ENCODE assay signal across 21 cellular contexts in genomic region chr14:23387916-23388882, GRCh38. TPM values are rescaled to one million over a fixed set of nuclear protein-coding genes. Genes with fewer than 3 reads are reported as not detected.
DNase-seq lines count a peak whose midpoint lies in the region; ATAC-seq, FAIRE-seq and TF ChIP-seq lines count a peak whose summit lies in the region.
"Had no signal": no experiment of that assay in that cellular context is flagged by ENCODE, and none has a peak within 500 bp of the region (broad histone marks: within the 10 kb centered on the region; RNA-seq: fewer than 3 reads in every experiment).

No MANE protein-coding gene starts in this region.

- H4K20me1 ChIP-seq in HepG2 (ENCODE audit: insufficient read depth, low read length), result no peaks in the 10 kb centered on the region

- no peak overlapping the region for H3K9ac ChIP-seq in HepG2 (ENCODE audit: insufficient read depth, low read depth, low read length)
- H3K9ac ChIP-seq: GM23248 had no signal

- H2AFZ ChIP-seq in HepG2 (ENCODE audit: low read length), result no peak overlapping the region
- H2AFZ ChIP-seq: GM23248 had no signal

- FAIRE-seq in HepG2 (lab: Jason Lieb, UNC), result no peak
- FAIRE-seq: GM12891 had no signal

- no peak overlapping the region for H3K4me3 ChIP-seq in HepG2 (replicated peaks in 1 of 3; ENCODE audit: insufficient read depth in 1 of 3, low read depth in 2 of 3, low read length in 3 of 3)
- H3K4me3 ChIP-seq in right lobe of liver, result no peak overlapping the region
- no peak overlapping the region for H3K4me3 ChIP-seq in cardiac muscle cell
- no peak overlapping the region for H3K4me3 ChIP-seq in right cardiac atrium (ENCODE audit: low read length)
- H3K4me3 ChIP-seq: GM23248 had no signal

- TF ChIP-seq RAD21 in HepG2 (CRISPR knock-in tag; IDR thresholded peaks at IDR 0.05), result no peak

- H3K79me2 ChIP-seq in HepG2 (ENCODE audit: insufficient read depth, low read length), result no peaks in the 10 kb centered on the region

- TF ChIP-seq CTCF in HepG2 (CRISPR knock-in tag; IDR thresholded peaks at IDR 0.05), result no peak
- TF ChIP-seq CTCF in right lobe of liver (IDR thresholded peaks at IDR 0.05), result no peak
- no peak for TF ChIP-seq CTCF in cardiac muscle cell (IDR thresholded peaks at IDR 0.05; ENCODE audit: low read depth, low read length)

- no peak overlapping the region for H3K27ac ChIP-seq in HepG2 (ENCODE audit: extremely low read length, insufficient read depth, low read length)
- no peak overlapping the region for H3K27ac ChIP-seq in right lobe of liver
- peak overlapping the region; percentile 86 for H3K27ac ChIP-seq in cardiac muscle cell
- peak overlapping the region; percentile 4 for H3K27ac ChIP-seq in right cardiac atrium (ENCODE audit: low read length)
- H3K27ac ChIP-seq: GM23248 had no signal

- 26% methylated on average over 26 of the region's 26 CpGs for WGBS in HepG2 (ENCODE audit: low lambda C conversion rate)
- 48% methylated on average over 10 of the region's 26 CpGs for WGBS in right lobe of liver (ENCODE audit: insufficient coverage, low coverage, low lambda C conversion rate, missing lambda C conversion rate)
- WGBS in right cardiac atrium, result 56% methylated on average over 26 of the region's 26 CpGs

- H3K4me2 ChIP-seq in HepG2 (ENCODE audit: low read depth, low read length), result no peak overlapping the region

- H3K9me3 ChIP-seq in HepG2 (ENCODE audit: low read length) (no peaks in the 10 kb centered on the region), right lobe of liver (no peaks in the 10 kb centered on the region), cardiac muscle cell (ENCODE audit: low read depth) (no peaks in the 10 kb centered on the region), right cardiac atrium (ENCODE audit: control insufficient read depth, low read length) (no peaks in the 10 kb centered on the region)
- H3K9me3 ChIP-seq: BE2C had no signal

- H3K4me1 ChIP-seq in HepG2 (ENCODE audit: insufficient read depth, low read length) (no peaks in the 10 kb centered on the region), right lobe of liver (no peaks in the 10 kb centered on the region), cardiac muscle cell (ENCODE audit: low read depth) (no peaks in the 10 kb centered on the region), right cardiac atrium (ENCODE audit: control insufficient read depth, insufficient read depth, low read length) (no peaks in the 10 kb centered on the region)
- H3K4me1 ChIP-seq: BE2C had no signal

- intact Hi-C loops in HepG2 (cut with micrococcal nuclease; ENCODE audit: unreplicated experiment) (no loop called here), right lobe of liver (cut with DNase I) (loop anchor here in 1 of 2 donors (10.0 kb wide), 1 partner anchor 263 kb away; no protein-coding TSS in a partner anchor), right cardiac atrium (cut with DNase I) (no loop called here)

- H3K27me3 ChIP-seq in HepG2 (ENCODE audit: control insufficient read depth in 1 of 2, insufficient read depth in 2 of 2, low read length in 2 of 2), result peaks cover 29 to 94% of the 10 kb centered on the region in 2 experiments
- no peaks in the 10 kb centered on the region for H3K27me3 ChIP-seq in right lobe of liver
- no peaks in the 10 kb centered on the region for H3K27me3 ChIP-seq in cardiac muscle cell
- no peaks in the 10 kb centered on the region for H3K27me3 ChIP-seq in right cardiac atrium (ENCODE audit: control insufficient read depth, insufficient read depth)

- ATAC-seq in HepG2, result peak; percentile 19
- no peak for ATAC-seq in right lobe of liver
- ATAC-seq in right cardiac atrium, result peak; percentile 0 to 2
- no peak for ATAC-seq in GM18873 (IDR thresholded peaks at IDR 0.05; ENCODE audit: low FRiP score, unreplicated experiment)
- no peak for ATAC-seq in HG03039 (IDR thresholded peaks at IDR 0.05; ENCODE audit: unreplicated experiment)

- H3K36me3 ChIP-seq in HepG2 (replicated peaks in 1 of 2; ENCODE audit: control insufficient read depth in 1 of 2, insufficient read depth in 2 of 2, low read length in 2 of 2) (no peaks in the 10 kb centered on the region), right lobe of liver (no peaks in the 10 kb centered on the region), cardiac muscle cell (peaks cover 96% of the 10 kb centered on the region)
- H3K36me3 ChIP-seq: BE2C had no signal

- DNase-seq in HepG2 (ENCODE audit: low spot score), result no peak
- DNase-seq in right lobe of liver, result no peak
- no peak for DNase-seq in cardiac muscle cell (ENCODE audit: low read depth in 1 of 2, low spot score in 1 of 2)
- peak in 2 of 3 donors; percentile 21 to 54 for DNase-seq in right cardiac atrium
- no peak for DNase-seq in NCI-H345 (lab: John Stamatoyannopoulos, UW)
- DNase-seq: BE2C; C1 segment of cervical spinal cord; CD4-positive, CD25-positive, alpha-beta regulatory T cell; CD8-positive, alpha-beta memory T cell; COR-L47; DMS 273 treated with DMSO at 0.1 percent for 48 hours; DMS53; DND-41; EL; GM23248; H9 had no signal

- in situ Hi-C loops in HepG2 (cut with HindIII; ENCODE audit: extremely low pct_ligation_motif_present, low pct_unique_long_range_greater_than_20kb), result no loop called here

- POLR2A ChIA-PET in HepG2 (lab: Yijun Ruan, JAX), result no interaction called here

- no peak for TF ChIP-seq POLR2A in HepG2 (IDR thresholded peaks at IDR 0.05; ENCODE audit: insufficient read depth in 1 of 2, low read depth in 2 of 2, low read length in 2 of 2)
- no peak for TF ChIP-seq POLR2A in right lobe of liver (IDR thresholded peaks at IDR 0.05)

- CTCF ChIA-PET in HepG2 (lab: Yijun Ruan, JAX; ENCODE audit: low intra/inter-chr PET ratio, low total read pairs), result no interaction called here

- no TSS peak for BruUV-seq in HepG2 (replicated peaks; lab: Mats Ljungman, UMichigan)

- TF ChIP-seq EP300 in HepG2 (IDR thresholded peaks at IDR 0.05; ENCODE audit: low read depth in 2 of 2, low read length in 2 of 2) (no peak), HepG2 (CRISPR knock-in tag; IDR thresholded peaks at IDR 0.05; ENCODE audit: borderline replicate concordance) (no peak)

RNA-seq across cellular contexts. Expression of gene CMTM5, which starts 11.4 kb away (rescaled TPM):
- not detected in 2 replicates for total RNA-seq in HepG2 (2016; rRNA removed; fragmentation: Illumina TruSeq; extraction: Trizol)
- not detected in 2 replicates for total RNA-seq in HepG2 (2016; cell fraction: cytosol; rRNA removed; fragmentation: Illumina TruSeq; extraction: Trizol; ENCODE audit: low read depth)
- not detected in 2 replicates for total RNA-seq in HepG2 (2016; cell fraction: insoluble cytoplasmic fraction; rRNA removed; fragmentation: Illumina TruSeq; extraction: Trizol)
- not detected in 2 replicates for total RNA-seq in HepG2 (2016; cell fraction: membrane; rRNA removed; fragmentation: Illumina TruSeq; extraction: Trizol)
- total RNA-seq in HepG2 (2016; cell fraction: nucleus; rRNA removed; fragmentation: Illumina TruSeq; extraction: Trizol), result not detected in 2 replicates
- polyA plus RNA-seq in HepG2 (2011; rRNA removed), result not detected in 2 replicates
- not detected in 2 replicates for polyA plus RNA-seq in HepG2 (2011; cell fraction: cytosol; rRNA removed)
- polyA plus RNA-seq in HepG2 (2011; cell fraction: nucleus; rRNA removed), result not detected in 2 replicates
- polyA plus RNA-seq in HepG2 (2012), result not detected in 2 replicates
- not detected in 2 replicates for polyA plus RNA-seq in HepG2 (2016; cell fraction: cytosol; fragmentation: Illumina TruSeq; extraction: Trizol; ENCODE audit: low read depth)
- polyA plus RNA-seq in HepG2 (2016; cell fraction: insoluble cytoplasmic fraction; fragmentation: Illumina TruSeq; extraction: Trizol; ENCODE audit: low read depth), result not detected in 2 replicates
- polyA plus RNA-seq in HepG2 (2016; cell fraction: membrane; fragmentation: Illumina TruSeq; extraction: Trizol; ENCODE audit: low read depth), result not detected in 2 replicates
- not detected in 2 replicates for polyA plus RNA-seq in HepG2 (2016; cell fraction: nucleus; fragmentation: Illumina TruSeq; extraction: Trizol; ENCODE audit: insufficient read depth, low read depth)
- polyA minus RNA-seq in HepG2 (2011; rRNA and poly(A)+ RNA removed; ENCODE audit: low replicate concordance), result not detected in 2 replicates
- not detected in 2 replicates for polyA minus RNA-seq in HepG2 (2011; cell fraction: cytosol; rRNA and poly(A)+ RNA removed)
- not detected in 2 replicates for polyA minus RNA-seq in HepG2 (2011; cell fraction: nucleus; rRNA and poly(A)+ RNA removed)
- total RNA-seq in right lobe of liver, result under 1 TPM in 2 of 6 experiments, not detected in 4; 0.32 to 0.49 TPM
- total RNA-seq in cardiac muscle cell, result 0.21 and 0.49 TPM in 2 replicates
- polyA plus RNA-seq in cardiac muscle cell, result 25.2 and 31.4 TPM in 2 replicates
- total RNA-seq in right cardiac atrium, result 1 to 10 TPM in 3 of 4 donors, under 1 TPM in 1; 0.36 to 1.4 (median 1.2) TPM
- polyA plus RNA-seq in right cardiac atrium, result 13.9 TPM
- total RNA-seq: A172; CD8-positive, alpha-beta memory T cell; G401; GM23248; H9 had no signal
- polyA plus RNA-seq: CD4-positive, CD25-positive, alpha-beta regulatory T cell; CD8-positive, alpha-beta memory T cell; GM23248 had no signal

RNA-seq across cellular contexts. Expression of gene IL25, which starts 15.6 kb away (rescaled TPM):
- total RNA-seq in HepG2 (2016; rRNA removed; fragmentation: Illumina TruSeq; extraction: Trizol), result not detected in 2 replicates
- total RNA-seq in HepG2 (2016; cell fraction: cytosol; rRNA removed; fragmentation: Illumina TruSeq; extraction: Trizol; ENCODE audit: low read depth), result not detected in 2 replicates
- not detected in 2 replicates for total RNA-seq in HepG2 (2016; cell fraction: insoluble cytoplasmic fraction; rRNA removed; fragmentation: Illumina TruSeq; extraction: Trizol)
- total RNA-seq in HepG2 (2016; cell fraction: membrane; rRNA removed; fragmentation: Illumina TruSeq; extraction: Trizol), result not detected in 2 replicates
- not detected in 2 replicates for total RNA-seq in HepG2 (2016; cell fraction: nucleus; rRNA removed; fragmentation: Illumina TruSeq; extraction: Trizol)
- not detected in 2 replicates for polyA plus RNA-seq in HepG2 (2011; rRNA removed)
- not detected in 2 replicates for polyA plus RNA-seq in HepG2 (2011; cell fraction: cytosol; rRNA removed)
- not detected in 2 replicates for polyA plus RNA-seq in HepG2 (2011; cell fraction: nucleus; rRNA removed)
- polyA plus RNA-seq in HepG2 (2012), result not detected in 2 replicates
- polyA plus RNA-seq in HepG2 (2016; cell fraction: cytosol; fragmentation: Illumina TruSeq; extraction: Trizol; ENCODE audit: low read depth), result not detected in 2 replicates
- polyA plus RNA-seq in HepG2 (2016; cell fraction: insoluble cytoplasmic fraction; fragmentation: Illumina TruSeq; extraction: Trizol; ENCODE audit: low read depth), result not detected in 2 replicates
- polyA plus RNA-seq in HepG2 (2016; cell fraction: membrane; fragmentation: Illumina TruSeq; extraction: Trizol; ENCODE audit: low read depth), result not detected in 2 replicates
- not detected in 2 replicates for polyA plus RNA-seq in HepG2 (2016; cell fraction: nucleus; fragmentation: Illumina TruSeq; extraction: Trizol; ENCODE audit: insufficient read depth, low read depth)
- polyA minus RNA-seq in HepG2 (2011; rRNA and poly(A)+ RNA removed; ENCODE audit: low replicate concordance), result not detected in 2 replicates
- polyA minus RNA-seq in HepG2 (2011; cell fraction: cytosol; rRNA and poly(A)+ RNA removed), result not detected in 2 replicates
- not detected in 2 replicates for polyA minus RNA-seq in HepG2 (2011; cell fraction: nucleus; rRNA and poly(A)+ RNA removed)
- not detected for total RNA-seq in right lobe of liver
- not detected in 2 replicates for total RNA-seq in cardiac muscle cell
- polyA plus RNA-seq in cardiac muscle cell, result 3.2 and 7.9 TPM in 2 replicates
- total RNA-seq in right cardiac atrium, result not detected
- 0.09 TPM for polyA plus RNA-seq in right cardiac atrium
- total RNA-seq: A172; CD4-positive, CD25-positive, alpha-beta regulatory T cell; CD8-positive, alpha-beta memory T cell; G401; GM23248; H9 had no signal
- polyA plus RNA-seq: CD4-positive, CD25-positive, alpha-beta regulatory T cell; CD8-positive, alpha-beta memory T cell; GM23248 had no signal

RNA-seq across cellular contexts. Expression of gene MYH6, which starts 19.9 kb away (rescaled TPM):
- total RNA-seq in HepG2 (2016; rRNA removed; fragmentation: Illumina TruSeq; extraction: Trizol) (not detected in 2 replicates), right lobe of liver (under 1 TPM in 5 of 6 experiments, not detected in 1; 0.07 to 1.00 (median 0.13) TPM), cardiac muscle cell (4,520 and 8,484 TPM in 2 replicates), right cardiac atrium (over 10,000 TPM; 12,862 to 15,773 (median 14,347) TPM)
- total RNA-seq in HepG2 (2016; cell fraction: cytosol; rRNA removed; fragmentation: Illumina TruSeq; extraction: Trizol; ENCODE audit: low read depth), result not detected in 2 replicates
- not detected in 2 replicates for total RNA-seq in HepG2 (2016; cell fraction: insoluble cytoplasmic fraction; rRNA removed; fragmentation: Illumina TruSeq; extraction: Trizol)
- not detected in 2 replicates for total RNA-seq in HepG2 (2016; cell fraction: membrane; rRNA removed; fragmentation: Illumina TruSeq; extraction: Trizol)
- total RNA-seq in HepG2 (2016; cell fraction: nucleus; rRNA removed; fragmentation: Illumina TruSeq; extraction: Trizol), result not detected in 2 replicates
- polyA plus RNA-seq in HepG2 (2011; rRNA removed) (0.01 TPM in 1 of 2 replicates, not detected in the other), cardiac muscle cell (2,795 and 4,145 TPM in 2 replicates), right cardiac atrium (11,120 TPM)
- not detected in 2 replicates for polyA plus RNA-seq in HepG2 (2011; cell fraction: cytosol; rRNA removed)
- polyA plus RNA-seq in HepG2 (2011; cell fraction: nucleus; rRNA removed), result not detected in 2 replicates
- polyA plus RNA-seq in HepG2 (2012), result not detected in 2 replicates
- not detected in 2 replicates for polyA plus RNA-seq in HepG2 (2016; cell fraction: cytosol; fragmentation: Illumina TruSeq; extraction: Trizol; ENCODE audit: low read depth)
- not detected in 2 replicates for polyA plus RNA-seq in HepG2 (2016; cell fraction: insoluble cytoplasmic fraction; fragmentation: Illumina TruSeq; extraction: Trizol; ENCODE audit: low read depth)
- polyA plus RNA-seq in HepG2 (2016; cell fraction: membrane; fragmentation: Illumina TruSeq; extraction: Trizol; ENCODE audit: low read depth), result not detected in 2 replicates
- polyA plus RNA-seq in HepG2 (2016; cell fraction: nucleus; fragmentation: Illumina TruSeq; extraction: Trizol; ENCODE audit: insufficient read depth, low read depth), result not detected in 2 replicates
- polyA minus RNA-seq in HepG2 (2011; rRNA and poly(A)+ RNA removed; ENCODE audit: low replicate concordance), result not detected in 2 replicates
- polyA minus RNA-seq in HepG2 (2011; cell fraction: cytosol; rRNA and poly(A)+ RNA removed), result not detected in 2 replicates
- polyA minus RNA-seq in HepG2 (2011; cell fraction: nucleus; rRNA and poly(A)+ RNA removed), result not detected in 2 replicates
- total RNA-seq: A172; CD4-positive, CD25-positive, alpha-beta regulatory T cell; G401; GM23248 had no signal
- polyA plus RNA-seq: CD4-positive, CD25-positive, alpha-beta regulatory T cell; CD8-positive, alpha-beta memory T cell; GM23248 had no signal

RNA-seq across cellular contexts. Expression of gene EFS, which starts 23.2 kb away (rescaled TPM):
- not detected in 2 replicates for total RNA-seq in HepG2 (2016; rRNA removed; fragmentation: Illumina TruSeq; extraction: Trizol)
- not detected in 2 replicates for total RNA-seq in HepG2 (2016; cell fraction: cytosol; rRNA removed; fragmentation: Illumina TruSeq; extraction: Trizol; ENCODE audit: low read depth)
- not detected in 2 replicates for total RNA-seq in HepG2 (2016; cell fraction: insoluble cytoplasmic fraction; rRNA removed; fragmentation: Illumina TruSeq; extraction: Trizol)
- not detected in 2 replicates for total RNA-seq in HepG2 (2016; cell fraction: membrane; rRNA removed; fragmentation: Illumina TruSeq; extraction: Trizol)
- total RNA-seq in HepG2 (2016; cell fraction: nucleus; rRNA removed; fragmentation: Illumina TruSeq; extraction: Trizol), result not detected in 2 replicates
- not detected in 2 replicates for polyA plus RNA-seq in HepG2 (2011; rRNA removed)
- 0.03 and 0.04 TPM in 2 replicates for polyA plus RNA-seq in HepG2 (2011; cell fraction: cytosol; rRNA removed)
- 0.05 TPM in 2 replicates for polyA plus RNA-seq in HepG2 (2011; cell fraction: nucleus; rRNA removed)
- not detected in 2 replicates for polyA plus RNA-seq in HepG2 (2012)
- not detected in 2 replicates for polyA plus RNA-seq in HepG2 (2016; cell fraction: cytosol; fragmentation: Illumina TruSeq; extraction: Trizol; ENCODE audit: low read depth)
- polyA plus RNA-seq in HepG2 (2016; cell fraction: insoluble cytoplasmic fraction; fragmentation: Illumina TruSeq; extraction: Trizol; ENCODE audit: low read depth), result not detected in 2 replicates
- not detected in 2 replicates for polyA plus RNA-seq in HepG2 (2016; cell fraction: membrane; fragmentation: Illumina TruSeq; extraction: Trizol; ENCODE audit: low read depth)
- polyA plus RNA-seq in HepG2 (2016; cell fraction: nucleus; fragmentation: Illumina TruSeq; extraction: Trizol; ENCODE audit: insufficient read depth, low read depth), result not detected in 2 replicates
- not detected in 2 replicates for polyA minus RNA-seq in HepG2 (2011; rRNA and poly(A)+ RNA removed; ENCODE audit: low replicate concordance)
- polyA minus RNA-seq in HepG2 (2011; cell fraction: cytosol; rRNA and poly(A)+ RNA removed), result not detected in 2 replicates
- not detected in 2 replicates for polyA minus RNA-seq in HepG2 (2011; cell fraction: nucleus; rRNA and poly(A)+ RNA removed)
- under 1 TPM; 0.19 to 0.60 (median 0.39) TPM for total RNA-seq in right lobe of liver
- total RNA-seq in cardiac muscle cell, result 20.5 and 36.6 TPM in 2 replicates
- 16.7 and 22.2 TPM in 2 replicates for polyA plus RNA-seq in cardiac muscle cell
- 10 to 100 TPM in 1 of 4 donors, 1 to 10 TPM in 3; 6.7 to 10.1 (median 7.8) TPM for total RNA-seq in right cardiac atrium
- 6.2 TPM for polyA plus RNA-seq in right cardiac atrium
- total RNA-seq: A172; CD4-positive, CD25-positive, alpha-beta regulatory T cell; CD8-positive, alpha-beta memory T cell; G401 had no signal
- polyA plus RNA-seq: CD4-positive, CD25-positive, alpha-beta regulatory T cell; CD8-positive, alpha-beta memory T cell had no signal

RNA-seq across cellular contexts. Expression of gene SLC22A17, which starts 35.5 kb away (rescaled TPM):
- 0.48 and 0.95 TPM in 2 replicates for total RNA-seq in HepG2 (2016; rRNA removed; fragmentation: Illumina TruSeq; extraction: Trizol)
- total RNA-seq in HepG2 (2016; cell fraction: cytosol; rRNA removed; fragmentation: Illumina TruSeq; extraction: Trizol; ENCODE audit: low read depth), result 0.30 TPM in 1 of 2 replicates, not detected in the other
- total RNA-seq in HepG2 (2016; cell fraction: insoluble cytoplasmic fraction; rRNA removed; fragmentation: Illumina TruSeq; extraction: Trizol), result 0.21 and 0.91 TPM in 2 replicates
- total RNA-seq in HepG2 (2016; cell fraction: membrane; rRNA removed; fragmentation: Illumina TruSeq; extraction: Trizol), result 0.12 and 0.31 TPM in 2 replicates
- 1.2 TPM in 2 replicates for total RNA-seq in HepG2 (2016; cell fraction: nucleus; rRNA removed; fragmentation: Illumina TruSeq; extraction: Trizol)
- 1.1 and 1.8 TPM in 2 replicates for polyA plus RNA-seq in HepG2 (2011; rRNA removed)
- 0.69 and 0.98 TPM in 2 replicates for polyA plus RNA-seq in HepG2 (2011; cell fraction: cytosol; rRNA removed)
- polyA plus RNA-seq in HepG2 (2011; cell fraction: nucleus; rRNA removed), result 9.4 and 11.6 TPM in 2 replicates
- 1.7 and 2.3 TPM in 2 replicates for polyA plus RNA-seq in HepG2 (2012)
- polyA plus RNA-seq in HepG2 (2016; cell fraction: cytosol; fragmentation: Illumina TruSeq; extraction: Trizol; ENCODE audit: low read depth), result 0.12 and 0.14 TPM in 2 replicates
- 0.27 and 0.67 TPM in 2 replicates for polyA plus RNA-seq in HepG2 (2016; cell fraction: insoluble cytoplasmic fraction; fragmentation: Illumina TruSeq; extraction: Trizol; ENCODE audit: low read depth)
- polyA plus RNA-seq in HepG2 (2016; cell fraction: membrane; fragmentation: Illumina TruSeq; extraction: Trizol; ENCODE audit: low read depth), result 0.16 and 0.19 TPM in 2 replicates
- 3.6 and 3.8 TPM in 2 replicates for polyA plus RNA-seq in HepG2 (2016; cell fraction: nucleus; fragmentation: Illumina TruSeq; extraction: Trizol; ENCODE audit: insufficient read depth, low read depth)
- 3.1 TPM in 1 of 2 replicates, not detected in the other for polyA minus RNA-seq in HepG2 (2011; rRNA and poly(A)+ RNA removed; ENCODE audit: low replicate concordance)
- polyA minus RNA-seq in HepG2 (2011; cell fraction: cytosol; rRNA and poly(A)+ RNA removed), result 0.59 and 1.5 TPM in 2 replicates
- 0.99 and 1.9 TPM in 2 replicates for polyA minus RNA-seq in HepG2 (2011; cell fraction: nucleus; rRNA and poly(A)+ RNA removed)
- 1 to 10 TPM; 1.5 to 2.7 (median 2.1) TPM for total RNA-seq in right lobe of liver
- total RNA-seq in cardiac muscle cell, result 66.6 and 74.0 TPM in 2 replicates
- polyA plus RNA-seq in cardiac muscle cell, result 43.8 and 55.1 TPM in 2 replicates
- total RNA-seq in right cardiac atrium, result 10 to 100 TPM; 42.4 to 72.5 (median 55.9) TPM
- polyA plus RNA-seq in right cardiac atrium, result 47.2 TPM

Comparison
In these comparisons a context has a peak if more than half of its experiments do, and no peak if none do; other contexts are left out.
1. ATAC-seq: peak in HepG2 (single experiment) and right cardiac atrium (2 of 2); none in right lobe of liver (0 of 4), GM18873 (single experiment) and HG03039 (single experiment).
2. DNase-seq: peak in right cardiac atrium (2 of 3); none in HepG2 (single experiment), right lobe of liver (0 of 3), cardiac muscle cell (0 of 2) and NCI-H345 (single experiment).
3. H3K27ac ChIP-seq: peak in cardiac muscle cell (single experiment) and right cardiac atrium (single experiment); none in HepG2 (single experiment) and right lobe of liver (0 of 3).
4. RNA of gene MYH6, which starts 19.9 kb away (total RNA-seq): 12,862 to 15,773 TPM in right cardiac atrium and 4,520 to 8,484 TPM in cardiac muscle cell; 0.07 to 1.00 TPM in right lobe of liver and not detected in HepG2; every median in the first group is over 1,000 times any median in the second.